7 cellular contexts compared by ENCODE assay signal in genomic region chr16:30924797-30925645, GRCh38. TPM values are rescaled to one million over a fixed set of nuclear protein-coding genes. Genes with fewer than 3 reads are reported as not detected.
DNase-seq lines count a peak whose midpoint lies in the region; FAIRE-seq and TF ChIP-seq lines count a peak whose summit lies in the region.
"Had no signal": no experiment of that assay in that cellular context is flagged by ENCODE, and none has a peak within 500 bp of the region (broad histone marks: within the 10 kb centered on the region; RNA-seq: fewer than 3 reads in every experiment).

No MANE protein-coding gene starts in this region.

- H3K9ac ChIP-seq in endothelial cell of umbilical vein (replicated peaks; ENCODE audit: extremely low read depth, insufficient read depth, low read length) (no peak overlapping the region), stomach smooth muscle (ENCODE audit: low read length in 2 of 2) (peak overlapping the region; percentile 21 to 49)

- H3K4me3 ChIP-seq in endothelial cell of umbilical vein (replicated peaks in 1 of 3; ENCODE audit: insufficient read depth in 1 of 3, low read depth in 1 of 3, low read length in 3 of 3) (peak overlapping the region; percentile 25 to 87 (median 39)), stomach smooth muscle (ENCODE audit: low read length in 2 of 2) (peak overlapping the region in 1 of 2 donors; percentile 69)

- peak overlapping the region; percentile 88 for H3K4me3 Mint-ChIP-seq in activated CD4-positive, alpha-beta T cell treated with anti-CD3 and anti-CD28 coated beads, Interleukin-2, amount 10 ng/mL, durations not matched to agents 24 days and 14 days

- H3K36me3 ChIP-seq in endothelial cell of umbilical vein (ENCODE audit: control insufficient read depth in 2 of 2, extremely low read depth in 1 of 2, insufficient read depth in 2 of 2, low read length in 2 of 2) (peaks cover 0 to 17% of the 10 kb centered on the region in 2 experiments), stomach smooth muscle (ENCODE audit: control insufficient read depth in 2 of 2, insufficient read depth in 2 of 2, low read length in 2 of 2) (peaks cover 4% of the 10 kb centered on the region in 2 donors)

- H3K4me1 Mint-ChIP-seq in activated CD4-positive, alpha-beta T cell treated with anti-CD3 and anti-CD28 coated beads, Interleukin-2, amount 10 ng/mL, durations not matched to agents 24 days and 14 days: peaks cover 29% of the 10 kb centered on the region

- CTCF ChIA-PET in endothelial cell of umbilical vein (lab: Charles Lee): interaction anchor here (1.6 kb wide), 1 partner anchor 80 kb away, joined by 9 read pairs; no protein-coding TSS in a partner anchor

- no peak for TF ChIP-seq POLR2A in endothelial cell of umbilical vein (IDR thresholded peaks at IDR 0.05; ENCODE audit: low read depth, low read length)

- H3K4me2 ChIP-seq in endothelial cell of umbilical vein (ENCODE audit: insufficient read depth, low read length): peak overlapping the region; percentile 44

- H3K27me3 ChIP-seq in endothelial cell of umbilical vein (ENCODE audit: control insufficient read depth in 2 of 2, insufficient read depth in 2 of 2, low read length in 2 of 2): no peaks in the 10 kb centered on the region
- H3K27me3 ChIP-seq in stomach smooth muscle (ENCODE audit: control insufficient read depth in 1 of 2, insufficient read depth in 2 of 2, low read length in 2 of 2): no peaks in the 10 kb centered on the region

- H3K27ac Mint-ChIP-seq in activated CD4-positive, alpha-beta T cell treated with anti-CD3 and anti-CD28 coated beads, Interleukin-2, amount 10 ng/mL, durations not matched to agents 24 days and 14 days: peak overlapping the region; percentile 32

- H2AFZ ChIP-seq in endothelial cell of umbilical vein (ENCODE audit: low read depth, low read length): no peak overlapping the region

- peaks cover 2% of the 10 kb centered on the region for H3K4me1 ChIP-seq in endothelial cell of umbilical vein (ENCODE audit: control insufficient read depth, extremely low read depth, insufficient read depth, low read length)
- peaks cover 23% of the 10 kb centered on the region for H3K4me1 ChIP-seq in stomach smooth muscle (ENCODE audit: control insufficient read depth, insufficient read depth, low read length)

- H3K27me3 Mint-ChIP-seq in activated CD4-positive, alpha-beta T cell treated with anti-CD3 and anti-CD28 coated beads, Interleukin-2, amount 10 ng/mL, durations not matched to agents 24 days and 14 days: no peaks in the 10 kb centered on the region

- H3K36me3 Mint-ChIP-seq in activated CD4-positive, alpha-beta T cell treated with anti-CD3 and anti-CD28 coated beads, Interleukin-2, amount 10 ng/mL, durations not matched to agents 24 days and 14 days (ENCODE audit: low read depth): peaks cover 9% of the 10 kb centered on the region

- intact Hi-C loops in activated CD4-positive, alpha-beta T cell treated with anti-CD3 and anti-CD28 coated beads, Interleukin-2, amount 10 ng/mL, durations not matched to agents 24 days and 14 days (cut with micrococcal nuclease): no loop called here
- intact Hi-C loops in endothelial cell of umbilical vein (cut with micrococcal nuclease): loop anchor here (5.0 kb wide), 1 partner anchor 163 kb away; the partner anchor contains the start of genes CFAP119 and RNF40

- no TSS peak for BruUV-seq in endothelial cell of umbilical vein (replicated peaks; lab: Mats Ljungman, UMichigan)

- H3K9me3 Mint-ChIP-seq in activated CD4-positive, alpha-beta T cell treated with anti-CD3 and anti-CD28 coated beads, Interleukin-2, amount 10 ng/mL, durations not matched to agents 24 days and 14 days: no peaks in the 10 kb centered on the region

- no peaks in the 10 kb centered on the region for H3K9me1 ChIP-seq in endothelial cell of umbilical vein (replicated peaks; ENCODE audit: control insufficient read depth, extremely low read depth, insufficient read depth, low read length)

- no peak for FAIRE-seq in endothelial cell of umbilical vein (lab: Jason Lieb, UNC)
- FAIRE-seq in HTR-8/SVneo (lab: Jason Lieb, UNC): no peak

- no peaks in the 10 kb centered on the region for H3K79me2 ChIP-seq in endothelial cell of umbilical vein (ENCODE audit: control insufficient read depth, insufficient read depth, low read length)

- no peak for TF ChIP-seq CTCF in endothelial cell of umbilical vein (IDR thresholded peaks at IDR 0.05; ENCODE audit: extremely low read depth in 1 of 2, insufficient read depth in 1 of 2, low read depth in 1 of 2, low read length in 2 of 2)

- no peak overlapping the region for H3K27ac ChIP-seq in endothelial cell of umbilical vein (ENCODE audit: insufficient read depth, low read depth, low read length)
- peak overlapping the region; percentile 41 for H3K27ac ChIP-seq in stomach smooth muscle (ENCODE audit: low read length)

- POLR2A ChIA-PET in endothelial cell of umbilical vein (lab: Charles Lee): no interaction called here

- no peaks in the 10 kb centered on the region for H4K20me1 ChIP-seq in endothelial cell of umbilical vein (replicated peaks; ENCODE audit: control insufficient read depth, extremely low read depth, insufficient read depth, low read length)

- H3K9me3 ChIP-seq in endothelial cell of umbilical vein (replicated peaks; ENCODE audit: control insufficient read depth, insufficient read depth, low read length) (no peaks in the 10 kb centered on the region), stomach smooth muscle (ENCODE audit: control insufficient read depth in 2 of 2, low read length in 2 of 2) (no peaks in the 10 kb centered on the region)

- dilution Hi-C loops in endothelial cell of umbilical vein (cut with MboI; ENCODE audit: extremely low pct_ligation_motif_present, low sequenced_read_pairs): no loop called here

- no peak for DNase-seq in activated CD4-positive, alpha-beta T cell treated with anti-CD3 and anti-CD28 coated beads, Interleukin-2, amount 10 ng/mL, durations not matched to agents 24 days and 14 days
- no peak for DNase-seq in activated CD4-positive, alpha-beta T cell treated with anti-CD3 and anti-CD28 coated beads for 48 hours
- DNase-seq in endothelial cell of umbilical vein (ENCODE audit: low read depth, low spot score) (no peak), HTR-8/SVneo (ENCODE audit: insufficient read length, low spot score) (no peak), DMS79 treated with DMSO at 0.1 percent for 48 hours (lab: John Stamatoyannopoulos, UW) (no peak)
- DNase-seq: amniotic stem cell had no signal

RNA-seq across cellular contexts. Expression of gene FBXL19, which starts 1.6 kb away (rescaled TPM):
- 35.9 and 36.5 TPM in 2 replicates for total RNA-seq in activated CD4-positive, alpha-beta T cell treated with anti-CD3 and anti-CD28 coated beads, Interleukin-2, amount 10 ng/mL, durations not matched to agents 24 days and 14 days
- total RNA-seq in endothelial cell of umbilical vein: 37.3 and 38.0 TPM in 2 replicates
- 22.1 and 29.5 TPM in 2 replicates for polyA plus RNA-seq in endothelial cell of umbilical vein
- polyA plus RNA-seq in endothelial cell of umbilical vein (2011; cell fraction: cytosol; rRNA removed): 13.4 and 18.6 TPM in 2 replicates
- polyA plus RNA-seq in endothelial cell of umbilical vein (2011; cell fraction: nucleus; rRNA removed): 31.4 and 32.2 TPM in 2 replicates
- polyA plus RNA-seq in endothelial cell of umbilical vein (2012): 17.7 and 23.7 TPM in 2 replicates
- 11.8 and 14.3 TPM in 2 replicates for polyA minus RNA-seq in endothelial cell of umbilical vein
- 12.2 TPM for polyA minus RNA-seq in endothelial cell of umbilical vein (2011; cell fraction: cytosol; rRNA and poly(A)+ RNA removed)
- 6.3 and 13.9 TPM in 2 replicates for polyA minus RNA-seq in endothelial cell of umbilical vein (2011; cell fraction: nucleus; rRNA and poly(A)+ RNA removed)

RNA-seq across cellular contexts. Expression of gene ORAI3, which starts 23.8 kb away (rescaled TPM):
- 11.8 and 12.7 TPM in 2 replicates for total RNA-seq in activated CD4-positive, alpha-beta T cell treated with anti-CD3 and anti-CD28 coated beads, Interleukin-2, amount 10 ng/mL, durations not matched to agents 24 days and 14 days
- total RNA-seq in endothelial cell of umbilical vein: 17.0 and 17.6 TPM in 2 replicates
- polyA plus RNA-seq in endothelial cell of umbilical vein: 25.4 and 33.9 TPM in 2 replicates
- polyA plus RNA-seq in endothelial cell of umbilical vein (2011; cell fraction: cytosol; rRNA removed): 15.8 and 17.9 TPM in 2 replicates
- polyA plus RNA-seq in endothelial cell of umbilical vein (2011; cell fraction: nucleus; rRNA removed): 9.4 and 10.3 TPM in 2 replicates
- 6.0 and 7.1 TPM in 2 replicates for polyA plus RNA-seq in endothelial cell of umbilical vein (2012)
- 18.3 and 23.1 TPM in 2 replicates for polyA minus RNA-seq in endothelial cell of umbilical vein
- polyA minus RNA-seq in endothelial cell of umbilical vein (2011; cell fraction: cytosol; rRNA and poly(A)+ RNA removed): 6.0 TPM
- polyA minus RNA-seq in endothelial cell of umbilical vein (2011; cell fraction: nucleus; rRNA and poly(A)+ RNA removed): 6.1 and 6.9 TPM in 2 replicates

RNA-seq across cellular contexts. Expression of gene CTF1, which starts 28.6 kb away (rescaled TPM):
- 0.17 and 0.33 TPM in 2 replicates for total RNA-seq in activated CD4-positive, alpha-beta T cell treated with anti-CD3 and anti-CD28 coated beads, Interleukin-2, amount 10 ng/mL, durations not matched to agents 24 days and 14 days
- total RNA-seq in endothelial cell of umbilical vein: 1.4 and 1.5 TPM in 2 replicates
- 4.3 and 4.7 TPM in 2 replicates for polyA plus RNA-seq in endothelial cell of umbilical vein
- 1.7 and 2.5 TPM in 2 replicates for polyA plus RNA-seq in endothelial cell of umbilical vein (2011; cell fraction: cytosol; rRNA removed)
- polyA plus RNA-seq in endothelial cell of umbilical vein (2011; cell fraction: nucleus; rRNA removed): 0.66 and 1.2 TPM in 2 replicates
- polyA plus RNA-seq in endothelial cell of umbilical vein (2012): 0.43 and 0.98 TPM in 2 replicates
- 2.1 and 3.7 TPM in 2 replicates for polyA minus RNA-seq in endothelial cell of umbilical vein
- polyA minus RNA-seq in endothelial cell of umbilical vein (2011; cell fraction: cytosol; rRNA and poly(A)+ RNA removed): not detected
- 0.53 and 1.1 TPM in 2 replicates for polyA minus RNA-seq in endothelial cell of umbilical vein (2011; cell fraction: nucleus; rRNA and poly(A)+ RNA removed)

RNA-seq across cellular contexts. Expression of gene BCL7C, which starts 31.1 kb away (rescaled TPM):
- total RNA-seq in activated CD4-positive, alpha-beta T cell treated with anti-CD3 and anti-CD28 coated beads, Interleukin-2, amount 10 ng/mL, durations not matched to agents 24 days and 14 days: 23.9 and 24.5 TPM in 2 replicates
- 38.3 and 39.5 TPM in 2 replicates for total RNA-seq in endothelial cell of umbilical vein
- 30.2 and 33.7 TPM in 2 replicates for polyA plus RNA-seq in endothelial cell of umbilical vein
- 27.0 and 36.1 TPM in 2 replicates for polyA plus RNA-seq in endothelial cell of umbilical vein (2011; cell fraction: cytosol; rRNA removed)
- polyA plus RNA-seq in endothelial cell of umbilical vein (2011; cell fraction: nucleus; rRNA removed): 11.3 and 11.4 TPM in 2 replicates
- 23.6 and 29.3 TPM in 2 replicates for polyA plus RNA-seq in endothelial cell of umbilical vein (2012)
- polyA minus RNA-seq in endothelial cell of umbilical vein: 5.5 and 7.4 TPM in 2 replicates
- polyA minus RNA-seq in endothelial cell of umbilical vein (2011; cell fraction: cytosol; rRNA and poly(A)+ RNA removed): 5.9 TPM
- 3.4 and 5.7 TPM in 2 replicates for polyA minus RNA-seq in endothelial cell of umbilical vein (2011; cell fraction: nucleus; rRNA and poly(A)+ RNA removed)

RNA-seq across cellular contexts. Expression of gene SETD1A, which starts 32.5 kb away (rescaled TPM):
- total RNA-seq in activated CD4-positive, alpha-beta T cell treated with anti-CD3 and anti-CD28 coated beads, Interleukin-2, amount 10 ng/mL, durations not matched to agents 24 days and 14 days: 30.7 and 31.5 TPM in 2 replicates
- 21.3 and 25.6 TPM in 2 replicates for total RNA-seq in endothelial cell of umbilical vein
- 3.4 and 3.5 TPM in 2 replicates for polyA plus RNA-seq in endothelial cell of umbilical vein
- 4.5 and 4.9 TPM in 2 replicates for polyA plus RNA-seq in endothelial cell of umbilical vein (2011; cell fraction: cytosol; rRNA removed)
- 14.1 and 16.1 TPM in 2 replicates for polyA plus RNA-seq in endothelial cell of umbilical vein (2011; cell fraction: nucleus; rRNA removed)
- polyA plus RNA-seq in endothelial cell of umbilical vein (2012): 12.3 and 20.5 TPM in 2 replicates
- polyA minus RNA-seq in endothelial cell of umbilical vein: 4.2 and 8.2 TPM in 2 replicates
- 7.9 TPM for polyA minus RNA-seq in endothelial cell of umbilical vein (2011; cell fraction: cytosol; rRNA and poly(A)+ RNA removed)
- 7.6 and 11.5 TPM in 2 replicates for polyA minus RNA-seq in endothelial cell of umbilical vein (2011; cell fraction: nucleus; rRNA and poly(A)+ RNA removed)
